ENCODE assay signal across 8 cellular contexts in the genomic region with DNA sequence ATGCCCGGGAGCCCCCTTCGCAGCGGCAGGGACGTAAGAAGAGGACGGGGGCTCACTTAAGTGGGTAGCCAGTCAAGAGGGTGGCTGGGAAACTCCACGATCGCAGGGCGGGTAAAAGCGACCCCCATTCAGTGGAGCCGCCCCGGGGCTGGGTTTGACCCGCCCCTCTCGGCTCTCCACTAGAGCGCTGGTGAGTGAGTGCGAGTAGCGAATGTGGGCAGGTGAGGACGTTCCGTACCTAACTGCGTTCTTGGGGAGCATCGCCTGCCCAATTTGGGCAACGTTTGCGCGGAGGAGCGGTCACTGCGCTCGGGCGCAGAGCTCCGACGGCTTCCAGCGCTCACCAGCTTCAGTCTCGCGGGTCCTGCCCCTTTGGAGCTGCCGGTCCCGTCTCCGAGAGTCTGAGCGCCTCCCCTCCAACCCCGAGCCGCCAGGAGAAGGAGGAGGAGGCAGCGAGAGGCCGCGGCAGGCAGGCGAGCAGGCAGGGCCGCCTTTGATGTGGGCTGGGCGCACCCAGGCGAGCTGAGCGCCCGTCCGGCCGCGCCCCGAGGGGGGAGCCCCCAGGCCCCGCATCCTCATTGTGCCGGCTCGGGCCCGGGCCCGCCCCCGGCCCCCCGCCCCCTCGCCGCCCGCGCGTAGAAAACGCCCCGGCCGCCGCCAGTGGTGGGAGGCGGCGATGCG. TPM values are rescaled to one million over a fixed set of nuclear protein-coding genes. Genes with fewer than 3 reads are reported as not detected.
DNase-seq lines count a peak whose midpoint lies in the region; ATAC-seq and TF ChIP-seq lines count a peak whose summit lies in the region.

A gene with protein sequence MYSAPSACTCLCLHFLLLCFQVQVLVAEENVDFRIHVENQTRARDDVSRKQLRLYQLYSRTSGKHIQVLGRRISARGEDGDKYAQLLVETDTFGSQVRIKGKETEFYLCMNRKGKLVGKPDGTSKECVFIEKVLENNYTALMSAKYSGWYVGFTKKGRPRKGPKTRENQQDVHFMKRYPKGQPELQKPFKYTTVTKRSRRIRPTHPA (plus strand): TSS at position 666 of the 681 bp plus-strand sequence. CDS start 553 bp downstream, outside the sequence.

- H3K4me3 ChIP-seq in GM06990 (replicated peaks; ENCODE audit: low read depth, low read length) (peak within 1 kb of the TSS; percentile 47), parathyroid adenoma (ENCODE audit: low read depth, low read length) (peak within 1 kb of the TSS; percentile 29)

- no peaks in the 10 kb centered on the region for H3K79me2 ChIP-seq in parathyroid adenoma

- H2AFZ ChIP-seq in parathyroid adenoma: peak within 1 kb of the TSS; percentile 53

- no peaks in the 10 kb centered on the region for H3K36me3 ChIP-seq in GM06990 (ENCODE audit: control insufficient read depth, insufficient read depth, low read length)
- H3K36me3 ChIP-seq in parathyroid adenoma (ENCODE audit: control insufficient read depth, insufficient read depth, low read length): no peaks in the 10 kb centered on the region

- no peak for TF ChIP-seq CTCF in GM06990 (IDR thresholded peaks at IDR 0.05; ENCODE audit: insufficient read depth, low read length, poor library complexity, severe bottlenecking)
- no peak for TF ChIP-seq CTCF in parathyroid adenoma (IDR thresholded peaks at IDR 0.05)

- no peak within 1 kb of the TSS for H3K9ac ChIP-seq in parathyroid adenoma

- peaks cover 3% of the 10 kb centered on the region for H3K27me3 ChIP-seq in GM06990 (replicated peaks; ENCODE audit: control insufficient read depth, insufficient read depth, low read length)
- H3K27me3 ChIP-seq in parathyroid adenoma (ENCODE audit: control insufficient read depth, insufficient read depth, low read length): no peaks in the 10 kb centered on the region

- no peaks in the 10 kb centered on the region for H3K9me3 ChIP-seq in parathyroid adenoma (ENCODE audit: control insufficient read depth, low read length)

- ATAC-seq in Right ventricle myocardium inferior (peak; percentile 51), GM18519 (IDR thresholded peaks at IDR 0.05; ENCODE audit: low FRiP score, unreplicated experiment) (no peak)

- peak; percentile 65 for DNase-seq in GM06990 (ENCODE audit: extremely low read depth, insufficient read length)
- DNase-seq in HEK293T (ENCODE audit: extremely low spot score): peak; percentile 72
- peak; percentile 33 for DNase-seq in NCI-H345 treated with DMSO at 0.1 percent for 48 hours (lab: John Stamatoyannopoulos, UW; ENCODE audit: unreplicated experiment)
- DNase-seq in activated gamma-delta T cell (lab: John Stamatoyannopoulos, UW): peak; percentile 30
- DNase-seq in Right ventricle myocardium inferior (ENCODE audit: missing footprints): peak; percentile 75
- no peak for DNase-seq in NCI-H187 treated with DMSO at 0.1 percent for 48 hours (lab: John Stamatoyannopoulos, UW)

- H3K4me2 ChIP-seq in parathyroid adenoma (ENCODE audit: low read length): peak within 1 kb of the TSS; percentile 83

- POLR2A ChIA-PET in HEK293T (lab: Yijun Ruan, JAX): interaction anchor here (0.8 to 2.1 kb wide), 3 partner anchors 31 to 489 kb away, joined by 3 to 6 read pairs (median 4); no protein-coding TSS in a partner anchor

- CTCF ChIA-PET in HEK293T (lab: Yijun Ruan, JAX): interaction anchor here (0.7 to 2.3 kb wide), 21 partner anchors 9 to 640 kb away, joined by 3 to 9 read pairs (median 4); no protein-coding TSS in a partner anchor

- no peak within 1 kb of the TSS for H3K27ac ChIP-seq in parathyroid adenoma

- intact Hi-C loops in Right ventricle myocardium inferior (cut with DNase I): loop anchor here (1.0 to 10.0 kb wide), 4 partner anchors 66 to 646 kb away; no protein-coding TSS in a partner anchor

- peaks cover 12% of the 10 kb centered on the region for H3K4me1 ChIP-seq in parathyroid adenoma

TF ChIP-seq in HEK293T, 16 proteins besides CTCF, POLR2A, EP300 and RAD21:
- no peak for TF ChIP-seq ARNT (IDR thresholded peaks at IDR 0.05)
- TF ChIP-seq BHLHE40 (IDR thresholded peaks at IDR 0.05; ENCODE audit: borderline replicate concordance): no peak
- no peak for TF ChIP-seq SP1 (IDR thresholded peaks at IDR 0.05)
- no peak for TF ChIP-seq FOXA1 (IDR thresholded peaks at IDR 0.05)
- no peak for TF ChIP-seq ZNF384 (IDR thresholded peaks at IDR 0.05)
- no peak for TF ChIP-seq L3MBTL2 (conservative IDR thresholded peaks at IDR 0.05)
- TF ChIP-seq HDGF (IDR thresholded peaks at IDR 0.05; ENCODE audit: borderline replicate concordance): no peak
- TF ChIP-seq TARDBP (IDR thresholded peaks at IDR 0.05): no peak
- no peak for TF ChIP-seq CTBP1 (IDR thresholded peaks at IDR 0.05; ENCODE audit: borderline replicate concordance)
- TF ChIP-seq ELF4 (IDR thresholded peaks at IDR 0.05): no peak
- no peak for TF ChIP-seq NFRKB (IDR thresholded peaks at IDR 0.05)
- TF ChIP-seq FOXK2 (IDR thresholded peaks at IDR 0.05): no peak
- no peak for TF ChIP-seq LEF1 (IDR thresholded peaks at IDR 0.05; ENCODE audit: borderline replicate concordance)
- no peak for TF ChIP-seq SUZ12 (IDR thresholded peaks at IDR 0.05)
- TF ChIP-seq FOXM1 (IDR thresholded peaks at IDR 0.05; ENCODE audit: borderline replicate concordance): no peak
- TF ChIP-seq, protein P1, sequence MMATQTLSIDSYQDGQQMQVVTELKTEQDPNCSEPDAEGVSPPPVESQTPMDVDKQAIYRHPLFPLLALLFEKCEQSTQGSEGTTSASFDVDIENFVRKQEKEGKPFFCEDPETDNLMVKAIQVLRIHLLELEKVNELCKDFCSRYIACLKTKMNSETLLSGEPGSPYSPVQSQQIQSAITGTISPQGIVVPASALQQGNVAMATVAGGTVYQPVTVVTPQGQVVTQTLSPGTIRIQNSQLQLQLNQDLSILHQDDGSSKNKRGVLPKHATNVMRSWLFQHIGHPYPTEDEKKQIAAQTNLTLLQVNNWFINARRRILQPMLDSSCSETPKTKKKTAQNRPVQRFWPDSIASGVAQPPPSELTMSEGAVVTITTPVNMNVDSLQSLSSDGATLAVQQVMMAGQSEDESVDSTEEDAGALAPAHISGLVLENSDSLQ (IDR thresholded peaks at IDR 0.05): no peak

RNA-seq across cellular contexts. Expression of the gene that starts here (rescaled TPM):
- total RNA-seq in Right ventricle myocardium inferior: 10.1 TPM
